28 cellular contexts compared by ENCODE assay signal in the genomic region with DNA sequence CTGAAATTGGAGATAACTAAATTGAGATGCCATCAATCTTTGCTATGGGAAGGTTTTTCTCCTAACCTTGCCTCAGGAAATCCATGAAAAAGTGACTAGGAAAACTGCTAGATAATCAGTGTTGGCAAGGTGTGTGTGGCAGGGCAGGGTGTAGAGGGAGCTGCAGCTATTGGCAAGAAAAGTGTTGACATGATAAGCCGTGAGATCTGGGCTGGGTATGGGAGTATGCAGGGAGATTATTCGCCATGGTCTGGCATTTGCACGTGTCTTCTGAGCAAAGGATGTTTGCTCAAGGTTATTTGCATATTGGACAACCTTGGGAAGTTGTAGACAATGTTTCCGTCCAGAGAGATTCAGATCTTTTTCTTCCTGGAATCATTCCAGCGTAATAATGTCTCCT.
"Had no signal": no experiment of that assay in that cellular context is flagged by ENCODE, and none has a peak within 500 bp of the region (broad histone marks: within the 10 kb centered on the region; RNA-seq: fewer than 3 reads in every experiment).

No MANE protein-coding gene starts in this region.

- H3K27me3 ChIP-seq: neural progenitor cell, ovary, right lobe of liver, sigmoid colon, suprapubic skin, thyroid gland, tibial nerve, upper lobe of left lung, vagina had no signal

- FAIRE-seq: small intestine, urothelium cell line had no signal

- H3K9me3 ChIP-seq: psoas muscle, right lobe of liver, sigmoid colon, suprapubic skin, thoracic aorta, thyroid gland, upper lobe of left lung, vagina had no signal

- ATAC-seq: naive thymus-derived CD4-positive, alpha-beta T cell; natural killer cell; psoas muscle; right cardiac atrium; right lobe of liver; stimulated activated memory B cell treated with anti-CD40 and anti-IgM and Interleukin-4, amounts not matched to agents 10 μg/mL and 1 μg/mL and 100 μg/mL, for 72 hours; stimulated activated naive CD8-positive, alpha-beta T cell treated with anti-CD3 and anti-CD28 coated beads, Interleukin-15, amount 100 ng/mL, for 72 hours; stimulated activated naive CD8-positive, alpha-beta T cell treated with anti-CD3 and anti-CD28 coated beads, Interleukin-15, Interleukin-2, amounts not matched to agents 100 U/mL and 50 U/mL, for 24 hours had no signal

- DNase-seq: naive thymus-derived CD4-positive, alpha-beta T cell; natural killer cell; occipital lobe; ovary; posterior cingulate gyrus; psoas muscle; right cardiac atrium; right lobe of liver; sigmoid colon; small intestine; stimulated activated CD4-positive, alpha-beta T cell treated with anti-CD3 and anti-CD28 coated beads, Interleukin-1b, Interleukin-23, amount 100 ng/mL, for 48 hours; stimulated activated CD4-positive, alpha-beta T cell treated with anti-CD3 and anti-CD28 coated beads, Interleukin-4, amount 100 ng/mL, for 1 hour; stimulated activated CD4-positive, alpha-beta T cell treated with anti-CD3 and anti-CD28 coated beads, Interleukin-4, amount 100 ng/mL, for 4 hours; stimulated activated CD8-positive, alpha-beta memory T cell treated with anti-CD3 and anti-CD28 coated beads, Interleukin-4, amount 100 ng/mL, for 48 hours; stimulated activated naive CD4-positive, alpha-beta T cell; stimulated activated naive CD8-positive, alpha-beta T cell treated with anti-CD3 and anti-CD28 coated beads, Interleukin-15, amount 100 ng/mL, for 72 hours; stimulated activated naive CD8-positive, alpha-beta T cell treated with anti-CD3 and anti-CD28 coated beads, Interleukin-15, Interleukin-2, amounts not matched to agents 100 U/mL and 50 U/mL, for 24 hours; substantia nigra; thyroid gland; trophoblast cell; upper lobe of left lung had no signal

- H3K4me1 ChIP-seq: neural progenitor cell, psoas muscle, right lobe of liver, sigmoid colon, suprapubic skin, thyroid gland, tibial nerve, upper lobe of left lung, vagina had no signal

- H3K4me3 ChIP-seq: neural progenitor cell, ovary, psoas muscle, right lobe of liver, sigmoid colon, suprapubic skin, thoracic aorta, thyroid gland, tibial nerve, upper lobe of left lung, vagina had no signal

- H3K27ac ChIP-seq: neural progenitor cell, ovary, psoas muscle, right lobe of liver, sigmoid colon, suprapubic skin, thoracic aorta, thyroid gland, tibial nerve, upper lobe of left lung, vagina had no signal

- H3K36me3 ChIP-seq: neural progenitor cell, ovary, right lobe of liver, sigmoid colon, suprapubic skin, thoracic aorta, thyroid gland, tibial nerve, upper lobe of left lung, vagina had no signal
